16 cellular contexts compared by ENCODE assay signal in genomic region chr2:234374671-234375245, GRCh38.
DNase-seq lines count a peak whose midpoint lies in the region; ATAC-seq, FAIRE-seq and TF ChIP-seq lines count a peak whose summit lies in the region.
"Had no signal": no experiment of that assay in that cellular context is flagged by ENCODE, and none has a peak within 500 bp of the region (broad histone marks: within the 10 kb centered on the region; RNA-seq: fewer than 3 reads in every experiment).

No MANE protein-coding gene starts in this region.

- H3K4me1 ChIP-seq in Loucy (ENCODE audit: insufficient read depth, low read length, poor library complexity, severe bottlenecking) (peaks cover 29% of the 10 kb centered on the region), K562 (replicated peaks in 1 of 2; ENCODE audit: control insufficient read depth in 2 of 2, insufficient read depth in 2 of 2, low read length in 2 of 2) (no peaks in the 10 kb centered on the region), Peyer's patch (no peaks in the 10 kb centered on the region)
- peaks cover 7 to 47% of the 10 kb centered on the region in 2 donors for H3K4me1 ChIP-seq in naive thymus-derived CD4-positive, alpha-beta T cell (ENCODE audit: control insufficient read depth in 2 of 2, insufficient read depth in 2 of 2, low read length in 2 of 2)
- H3K4me1 ChIP-seq: psoas muscle had no signal

- POLR2A ChIA-PET in K562 (lab: Yijun Ruan, JAX), result interaction anchor here (0.6 to 0.8 kb wide), 2 partner anchors 8 to 272 kb away, joined by 3 read pairs; no protein-coding TSS in a partner anchor
- POLR2A ChIA-PET in naive thymus-derived CD4-positive, alpha-beta T cell (lab: Charles Lee), result interaction anchor here (0.6 to 3.3 kb wide), 7 partner anchors 11 to 83 kb away, joined by 3 to 34 read pairs (median 3); no protein-coding TSS in a partner anchor

- WGBS in K562 (ENCODE audit: insufficient coverage, low coverage, missing lambda C conversion rate), result 16% methylated on average over 8 of the region's 8 CpGs

- peaks cover 0 to 3% (median 0%) of the 10 kb centered on the region in 5 donors for H3K36me3 Mint-ChIP-seq in naive thymus-derived CD4-positive, alpha-beta T cell

- H3K79me2 ChIP-seq in Loucy (ENCODE audit: insufficient read depth, low read length) (no peaks in the 10 kb centered on the region), K562 (ENCODE audit: control insufficient read depth, insufficient read depth, low read length) (no peaks in the 10 kb centered on the region)

- peaks cover 0 to 5% (median 0%) of the 10 kb centered on the region in 11 donors for H3K9me3 Mint-ChIP-seq in naive thymus-derived CD4-positive, alpha-beta T cell

- no peak for ATAC-seq in K562
- no peak for ATAC-seq in naive thymus-derived CD4-positive, alpha-beta T cell
- ATAC-seq: psoas muscle had no signal

- H2AFZ ChIP-seq in Loucy (ENCODE audit: low read length), result 0 out of 2 replicates have a peak overlapping the region, but pooled peaks have one; percentile 17
- no peak overlapping the region for H2AFZ ChIP-seq in K562 (ENCODE audit: low read depth, low read length)

- H4K20me1 ChIP-seq in Loucy (ENCODE audit: insufficient read depth, low read length, poor library complexity, severe bottlenecking), result no peaks in the 10 kb centered on the region
- no peaks in the 10 kb centered on the region for H4K20me1 ChIP-seq in K562 (replicated peaks; ENCODE audit: control insufficient read depth, insufficient read depth, low read length)
- H4K20me1 ChIP-seq: BLaER1 had no signal

- H3K9me3 ChIP-seq in Loucy (ENCODE audit: insufficient read depth, low read depth, low read length) (no peaks in the 10 kb centered on the region), K562 (replicated peaks; ENCODE audit: control insufficient read depth, insufficient read depth, low read depth, low read length) (no peaks in the 10 kb centered on the region), Peyer's patch (no peaks in the 10 kb centered on the region)
- H3K9me3 ChIP-seq in naive thymus-derived CD4-positive, alpha-beta T cell (ENCODE audit: control insufficient read depth in 2 of 3, low read length in 3 of 3), result no peaks in the 10 kb centered on the region
- H3K9me3 ChIP-seq: BLaER1, psoas muscle had no signal

- in situ Hi-C loops in K562 (cut with MboI), result no loop called here

- TF ChIP-seq CTCF in Loucy (conservative IDR thresholded peaks at IDR 0.05; ENCODE audit: low read length) (no peak), K562 (IDR thresholded peaks at IDR 0.05 in 2 of 3, conservative IDR thresholded peaks at IDR 0.05 in 1 of 3; ENCODE audit: insufficient read depth in 2 of 3, low read depth in 1 of 3, low read length in 3 of 3) (no peak), Peyer's patch (IDR thresholded peaks at IDR 0.05) (no peak)

- DNase-seq in COLO829 (ENCODE audit: low spot score), result peak; percentile 57
- no peak for DNase-seq in K562 (ENCODE audit: extremely low read depth in 1 of 4, low spot score in 3 of 4)
- DNase-seq in naive thymus-derived CD4-positive, alpha-beta T cell, result no peak
- DNase-seq in NCI-H1930 (lab: John Stamatoyannopoulos, UW), result no peak
- no peak for DNase-seq in Peyer's patch
- no peak for DNase-seq in mucosa of gallbladder (ENCODE audit: low spot score)
- DNase-seq: activated CD4-positive, alpha-beta T cell treated with anti-CD3 and anti-CD28 coated beads, Interleukin-2, amount 50 U/mL, for 1 hour; DMS153; kidney glomerular epithelial cell; psoas muscle; stimulated activated CD8-positive, alpha-beta memory T cell treated with anti-CD3 and anti-CD28 coated beads, Interleukin-4, amount 100 ng/mL, for 48 hours had no signal

- H3K27me3 Mint-ChIP-seq in naive thymus-derived CD4-positive, alpha-beta T cell, result no peaks in the 10 kb centered on the region

- no peak for FAIRE-seq in K562 (lab: Jason Lieb, UNC)
- FAIRE-seq: colon, TTC549 had no signal

- H3K27ac Mint-ChIP-seq in naive thymus-derived CD4-positive, alpha-beta T cell, result peak overlapping the region; percentile 57 to 98 (median 94)

- H3K36me3 ChIP-seq in Loucy (ENCODE audit: insufficient read depth, low read length) (no peaks in the 10 kb centered on the region), K562 (ENCODE audit: control insufficient read depth, insufficient read depth, low read length) (no peaks in the 10 kb centered on the region), Peyer's patch (no peaks in the 10 kb centered on the region)
- no peaks in the 10 kb centered on the region for H3K36me3 ChIP-seq in naive thymus-derived CD4-positive, alpha-beta T cell (ENCODE audit: control insufficient read depth in 2 of 3, insufficient read depth in 3 of 3, low read length in 3 of 3)
- H3K36me3 ChIP-seq: BLaER1 had no signal

- peak overlapping the region in 2 of 10 donors; percentile 35 to 76 for H3K4me3 Mint-ChIP-seq in naive thymus-derived CD4-positive, alpha-beta T cell

- no peaks in the 10 kb centered on the region for H3K27me3 ChIP-seq in Loucy (ENCODE audit: insufficient read depth, low read length, poor library complexity, severe bottlenecking)
- H3K27me3 ChIP-seq in K562 (ENCODE audit: control insufficient read depth in 2 of 2, insufficient read depth in 2 of 2, low read length in 2 of 2), result no peaks in the 10 kb centered on the region
- no peaks in the 10 kb centered on the region for H3K27me3 ChIP-seq in naive thymus-derived CD4-positive, alpha-beta T cell (ENCODE audit: control insufficient read depth in 2 of 2, insufficient read depth in 2 of 2, low read length in 2 of 2)
- H3K27me3 ChIP-seq in Peyer's patch, result no peaks in the 10 kb centered on the region
- H3K27me3 ChIP-seq: BLaER1 had no signal

- no peak overlapping the region for H3K9ac ChIP-seq in Loucy (ENCODE audit: low read depth, low read length, poor library complexity, severe bottlenecking)
- H3K9ac ChIP-seq in K562 (ENCODE audit: insufficient read depth in 1 of 2, low read depth in 2 of 2, low read length in 2 of 2), result no peak overlapping the region
- H3K9ac ChIP-seq: BLaER1 had no signal

- peaks cover 26 to 73% (median 62%) of the 10 kb centered on the region in 7 donors for H3K4me1 Mint-ChIP-seq in naive thymus-derived CD4-positive, alpha-beta T cell

- no peak for TF ChIP-seq RAD21 in K562 (CRISPR knock-in tag; conservative IDR thresholded peaks at IDR 0.05 in 1 of 2, IDR thresholded peaks at IDR 0.05 in 1 of 2)

- H3K9me2 ChIP-seq in Loucy (replicated peaks; ENCODE audit: low read depth, low read length), result no peaks in the 10 kb centered on the region

- no peaks in the 10 kb centered on the region for H3F3A ChIP-seq in Loucy (ENCODE audit: low read depth)

- intact Hi-C loops in K562 (cut with micrococcal nuclease), result no loop called here
- intact Hi-C loops in naive thymus-derived CD4-positive, alpha-beta T cell (cut with micrococcal nuclease), result loop anchor here (5.0 kb wide), 2 partner anchors 227 to 237 kb away; no protein-coding TSS in a partner anchor

- no peak for TF ChIP-seq EP300 in K562 (IDR thresholded peaks at IDR 0.05; ENCODE audit: low read length)

- BruUV-seq in K562 (replicated peaks; lab: Mats Ljungman, UMichigan), result no TSS peak

- no peak overlapping the region for H3K4me2 ChIP-seq in Loucy (ENCODE audit: low read depth, low read length, poor library complexity, severe bottlenecking)
- no peak overlapping the region for H3K4me2 ChIP-seq in K562 (ENCODE audit: insufficient read depth, low read length)
- H3K4me2 ChIP-seq: BLaER1, smooth muscle cell had no signal

- TF ChIP-seq POLR2A in K562 (conservative IDR thresholded peaks at IDR 0.05) (no peak), Peyer's patch (IDR thresholded peaks at IDR 0.05) (no peak)

- H3K27ac ChIP-seq in K562 (ENCODE audit: extremely low read depth, low read depth, low read length) (no peak overlapping the region), Peyer's patch (no peak overlapping the region)
- no peak overlapping the region for H3K27ac ChIP-seq in naive thymus-derived CD4-positive, alpha-beta T cell (ENCODE audit: low read depth, low read length)
- H3K27ac ChIP-seq: BLaER1, psoas muscle had no signal

- CTCF ChIA-PET in K562 (lab: Yijun Ruan, JAX; ENCODE audit: low intra/inter-chr PET ratio), result no interaction called here
- CTCF ChIA-PET in naive thymus-derived CD4-positive, alpha-beta T cell (lab: Charles Lee), result interaction anchor here (1.1 to 2.5 kb wide), 5 partner anchors 8 to 123 kb away, joined by 3 to 8 read pairs (median 6); no protein-coding TSS in a partner anchor

- H3K4me3 ChIP-seq in Loucy (ENCODE audit: low read length, poor library complexity, severe bottlenecking) (no peak overlapping the region), K562 (no peak overlapping the region), Peyer's patch (no peak overlapping the region)
- H3K4me3 ChIP-seq in naive thymus-derived CD4-positive, alpha-beta T cell (ENCODE audit: low read length), result no peak overlapping the region
- H3K4me3 ChIP-seq: BLaER1, psoas muscle, smooth muscle cell had no signal

- H3K9me1 ChIP-seq in K562 (ENCODE audit: control insufficient read depth, insufficient read depth, low read length), result no peaks in the 10 kb centered on the region

TF ChIP-seq in K562, 482 proteins besides CTCF, POLR2A, EP300 and RAD21:
- TF ChIP-seq BHLHE40 (IDR thresholded peaks at IDR 0.05; ENCODE audit: low read length) (0 out of 2 replicates have a peak, but pooled peaks have one; percentile 13), SAFB2 (IDR thresholded peaks at IDR 0.05; ENCODE audit: borderline replicate concordance, low read depth, low read length, severe bottlenecking) (no peak)
